15 cellular contexts compared by ENCODE assay signal in the genomic region with DNA sequence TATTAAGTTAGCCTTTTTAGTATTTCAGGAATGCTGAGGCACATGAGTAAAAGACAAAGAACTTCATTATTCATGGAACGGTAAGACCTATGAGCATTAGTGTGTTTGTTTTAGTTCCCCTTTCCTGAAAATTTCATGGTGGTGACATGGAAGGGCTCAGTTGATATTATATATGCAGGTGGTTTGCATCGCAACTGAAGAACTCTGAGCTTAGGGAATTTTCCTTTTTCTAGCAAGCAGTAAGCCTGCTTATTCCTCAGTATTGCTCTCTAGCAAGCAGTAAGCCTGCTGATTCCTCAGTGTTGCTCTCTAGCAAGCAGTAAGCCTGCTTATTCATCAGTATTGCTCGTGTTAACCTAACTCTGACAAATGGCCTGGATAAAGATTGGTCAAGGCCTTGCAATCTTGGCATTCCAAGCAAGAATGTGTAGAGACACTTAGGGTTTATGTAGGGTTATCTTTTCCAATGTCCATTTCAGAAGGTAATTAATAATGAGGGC. TPM values are rescaled to one million over a fixed set of nuclear protein-coding genes. Genes with fewer than 3 reads are reported as not detected.
DNase-seq lines count a peak whose midpoint lies in the region; ATAC-seq and TF ChIP-seq lines count a peak whose summit lies in the region.
"Had no signal": no experiment of that assay in that cellular context is flagged by ENCODE, and none has a peak within 500 bp of the region (broad histone marks: within the 10 kb centered on the region; RNA-seq: fewer than 3 reads in every experiment).

No MANE protein-coding gene starts in this region.

- no peak overlapping the region for H3K27ac Mint-ChIP-seq in effector memory CD8-positive, alpha-beta T cell
- H3K27ac Mint-ChIP-seq: CD4-positive, CD25-positive, alpha-beta regulatory T cell had no signal

- H3K9me3 Mint-ChIP-seq in effector memory CD8-positive, alpha-beta T cell, result peaks cover 0 to 2% of the 10 kb centered on the region in 2 donors

- H3K36me3 Mint-ChIP-seq in effector memory CD8-positive, alpha-beta T cell (ENCODE audit: insufficient read depth), result no peaks in the 10 kb centered on the region
- H3K36me3 Mint-ChIP-seq: CD4-positive, CD25-positive, alpha-beta regulatory T cell had no signal

- H3K27me3 ChIP-seq in WERI-Rb-1 (ENCODE audit: insufficient read depth, low read depth, severe bottlenecking) (no peaks in the 10 kb centered on the region), brain microvascular endothelial cell (replicated peaks) (no peaks in the 10 kb centered on the region)

- in situ Hi-C loops in brain microvascular endothelial cell (cut with HindIII; ENCODE audit: low pct_ligation_motif_present, low sequenced_read_pairs), result no loop called here
- in situ Hi-C loops in G401 (cut with HindIII; ENCODE audit: low sequenced_read_pairs), result no loop called here

- H3K4me3 Mint-ChIP-seq in effector memory CD8-positive, alpha-beta T cell, result no peak overlapping the region
- H3K4me3 Mint-ChIP-seq: CD4-positive, CD25-positive, alpha-beta regulatory T cell had no signal

- H3K27me3 Mint-ChIP-seq in effector memory CD8-positive, alpha-beta T cell, result no peaks in the 10 kb centered on the region
- H3K27me3 Mint-ChIP-seq: CD4-positive, CD25-positive, alpha-beta regulatory T cell had no signal

- H3K9me3 ChIP-seq in WERI-Rb-1 (ENCODE audit: severe bottlenecking), result no peaks in the 10 kb centered on the region
- H3K9me3 ChIP-seq: BLaER1 had no signal

- ATAC-seq in effector memory CD8-positive, alpha-beta T cell (replicated peaks), result no peak
- no peak for ATAC-seq in GM18498 (IDR thresholded peaks at IDR 0.05; ENCODE audit: unreplicated experiment)
- ATAC-seq: HCT116 had no signal

- H3K27ac ChIP-seq in WERI-Rb-1, result no peak overlapping the region
- H3K27ac ChIP-seq in brain microvascular endothelial cell, result no peak overlapping the region
- H3K27ac ChIP-seq: 22Rv1, BLaER1, GM23248 had no signal

- TF ChIP-seq CTCF in WERI-Rb-1 (IDR thresholded peaks at IDR 0.05; ENCODE audit: low read depth, low read length) (no peak), brain microvascular endothelial cell (IDR thresholded peaks at IDR 0.05; ENCODE audit: low read depth, low read length, missing control alignments) (no peak)

- no peaks in the 10 kb centered on the region for H3K4me1 Mint-ChIP-seq in effector memory CD8-positive, alpha-beta T cell (ENCODE audit: low read depth in 2 of 2)
- H3K4me1 Mint-ChIP-seq: CD4-positive, CD25-positive, alpha-beta regulatory T cell had no signal

- DNase-seq in A172 (ENCODE audit: low spot score), result peak; percentile 6
- peak; percentile 7 for DNase-seq in WERI-Rb-1
- peak; percentile 1 for DNase-seq in brain microvascular endothelial cell
- peak; percentile 52 for DNase-seq in kidney tubule cell (ENCODE audit: low spot score)
- no peak for DNase-seq in HUDEP-2 (lab: John Stamatoyannopoulos, UW; ENCODE audit: unreplicated experiment in 76 of 76)
- DNase-seq in effector memory CD8-positive, alpha-beta T cell, result no peak
- DNase-seq in G401 (ENCODE audit: low spot score), result no peak
- DNase-seq: AML-193; CD4-positive, CD25-positive, alpha-beta regulatory T cell; GM23248; IMR-90 had no signal

- H3K36me3 ChIP-seq in WERI-Rb-1, result no peaks in the 10 kb centered on the region
- H3K36me3 ChIP-seq in brain microvascular endothelial cell (replicated peaks), result no peaks in the 10 kb centered on the region
- H3K36me3 ChIP-seq: BLaER1 had no signal

- no peak overlapping the region for H3K4me3 ChIP-seq in WERI-Rb-1 (ENCODE audit: low read depth, low read length)
- H3K4me3 ChIP-seq in brain microvascular endothelial cell (ENCODE audit: low read depth, low read length), result no peak overlapping the region
- H3K4me3 ChIP-seq: BLaER1, GM23248 had no signal

RNA-seq across cellular contexts. Expression of a gene that starts 37.7 kb away (rescaled TPM):
- not detected in 2 replicates for total RNA-seq in A172 (2014; rRNA removed; shearing (Covaris generic))
- not detected in 2 replicates for total RNA-seq in G401 (2014; rRNA removed; shearing (Covaris generic))
- total RNA-seq: CD4-positive, CD25-positive, alpha-beta regulatory T cell; GM23248; IMR-90 had no signal

RNA-seq across cellular contexts. Expression of a gene that starts 59.9 kb away (rescaled TPM):
- total RNA-seq in A172 (2014; rRNA removed; shearing (Covaris generic)), result not detected in 2 replicates
- total RNA-seq in G401 (2014; rRNA removed; shearing (Covaris generic)), result not detected in 2 replicates
- total RNA-seq: CD4-positive, CD25-positive, alpha-beta regulatory T cell; GM23248; IMR-90 had no signal

Comparison
In these comparisons a context has a peak if more than half of its experiments do, and no peak if none do; other contexts are left out.
1. DNase-seq: peak in A172 (single experiment), WERI-Rb-1 (single experiment), brain microvascular endothelial cell (single experiment) and kidney tubule cell (single experiment); none in HUDEP-2 (0 of 76), effector memory CD8-positive, alpha-beta T cell (0 of 3) and G401 (single experiment).